Comparison of ENCODE assay signal across 8 cellular contexts in genomic region chr17:81869221-81870154, GRCh38. TPM values are rescaled to one million over a fixed set of nuclear protein-coding genes. Genes with fewer than 3 reads are reported as not detected.
A peak's percentile ranks its signal among the peaks of the same experiment; 100 is the strongest.
DNase-seq lines count a peak whose midpoint lies in the region; ATAC-seq, FAIRE-seq and TF ChIP-seq lines count a peak whose summit lies in the region.

No MANE protein-coding gene starts in this region.

- peak; percentile 40 for TF ChIP-seq POLR2A in GM12878 (IDR thresholded peaks at IDR 0.05; ENCODE audit: low read depth, low read length)

- H3K9me3 ChIP-seq in OCI-LY3 (ENCODE audit: insufficient read depth, low read length) (no peaks in the 10 kb centered on the region), GM12878 (replicated peaks; ENCODE audit: control insufficient read depth, insufficient read depth, low read length) (no peaks in the 10 kb centered on the region)

- H3K9ac ChIP-seq in OCI-LY3 (ENCODE audit: low read length), result peak overlapping the region; percentile 97
- H3K9ac ChIP-seq in GM12878 (ENCODE audit: control insufficient read depth, insufficient read depth, low read length), result peak overlapping the region; percentile 91

- TF ChIP-seq CTCF in GM12872 (IDR thresholded peaks at IDR 0.05; ENCODE audit: insufficient read depth, low read depth, low read length) (peak; percentile 87), OCI-LY3 (IDR thresholded peaks at IDR 0.05; ENCODE audit: low read depth, low read length) (peak; percentile 61), GM12878 (IDR thresholded peaks at IDR 0.05 in 2 of 3, conservative IDR thresholded peaks at IDR 0.05 in 1 of 3; ENCODE audit: control insufficient read depth in 2 of 3, extremely low read depth in 1 of 3, insufficient read depth in 1 of 3, low read depth in 3 of 3, low read length in 3 of 3) (peak; percentile 77 to 99 (median 89))

- ATAC-seq in GM12878 (peak; percentile 60), GM21528 (IDR thresholded peaks at IDR 0.05; ENCODE audit: low FRiP score, unreplicated experiment) (no peak)

- H3K27me3 ChIP-seq in OCI-LY3 (ENCODE audit: low read depth, low read length) (no peaks in the 10 kb centered on the region), GM12878 (replicated peaks in 1 of 2; ENCODE audit: control insufficient read depth in 2 of 2, insufficient read depth in 2 of 2, low read length in 1 of 2) (no peaks in the 10 kb centered on the region)

- intact Hi-C loops in GM12878 (cut with micrococcal nuclease; ENCODE audit: unreplicated experiment), result loop anchor here (5.0 kb wide), 1 partner anchor 58 kb away; the partner anchor contains the start of gene MAFG

- DNase-seq in GM12878 (ENCODE audit: low read depth, low spot score) (no peak), iris pigment epithelial cell (ENCODE audit: low read depth) (peak; percentile 23), NCI-H187 treated with DMSO at 0.1 percent for 48 hours (lab: John Stamatoyannopoulos, UW) (no peak), UCSD-AML1 (lab: John Stamatoyannopoulos, UW; ENCODE audit: unreplicated experiment) (no peak)
- DNase-seq in stimulated activated CD4-positive, alpha-beta T cell treated with anti-CD3 and anti-CD28 coated beads, Interleukin-4, amount 100 ng/mL, for 24 hours, result peak; percentile 46

- POLR2A ChIA-PET in GM12878 (lab: Charles Lee), result interaction anchor here (0.6 to 3.5 kb wide), 13 partner anchors 7 to 229 kb away, joined by 3 to 26 read pairs (median 6); partner anchors contain the start of genes ALYREF, ANAPC11, FASN and MCRIP1

- H3K27ac ChIP-seq in OCI-LY3 (ENCODE audit: low read length) (peak overlapping the region; percentile 83), GM12878 (ENCODE audit: control insufficient read depth, insufficient read depth) (peak overlapping the region; percentile 83)

- TF ChIP-seq RAD21 in GM12878 (IDR thresholded peaks at IDR 0.05; ENCODE audit: insufficient read depth, low read depth, low read length), result peak; percentile 52

- no peak for FAIRE-seq in GM12878 (lab: Jason Lieb, UNC)

- no TSS peak for BruUV-seq in GM12878 (replicated peaks; lab: Mats Ljungman, UMichigan)

- H3K4me1 ChIP-seq in OCI-LY3 (ENCODE audit: low read length) (peaks cover 35% of the 10 kb centered on the region), GM12878 (ENCODE audit: control insufficient read depth, insufficient read depth, low read length) (0 out of 2 replicates have a peak, but pooled peaks cover 8% of the 10 kb centered on the region)

- H3K4me3 ChIP-seq in OCI-LY3 (ENCODE audit: low read length), result peak overlapping the region; percentile 80
- peak overlapping the region; percentile 95 for H3K4me3 ChIP-seq in GM12878

- CTCF ChIA-PET in GM12878 (lab: Yijun Ruan, JAX), result interaction anchor here (0.6 to 2.5 kb wide), 21 partner anchors 9 to 168 kb away, joined by 3 to 10 read pairs (median 4); partner anchors contain the start of genes DCXR, MAFG and P4HB

- peak overlapping the region; percentile 94 for H3K4me2 ChIP-seq in OCI-LY3 (ENCODE audit: low read length)
- peak overlapping the region; percentile 81 for H3K4me2 ChIP-seq in GM12878 (ENCODE audit: control insufficient read depth, insufficient read depth)

- peaks cover 43% of the 10 kb centered on the region for H3K79me2 ChIP-seq in OCI-LY3 (ENCODE audit: low read length)
- peaks cover 53% of the 10 kb centered on the region for H3K79me2 ChIP-seq in GM12878 (ENCODE audit: control insufficient read depth, insufficient read depth, low read length)

- RAD21 ChIA-PET in GM12878 (lab: Charles Lee; ENCODE audit: unreplicated experiment), result interaction anchor here (0.9 to 2.1 kb wide), 6 partner anchors 8 to 86 kb away, joined by 3 to 8 read pairs (median 4); partner anchors contain the start of genes ALYREF and ANAPC11

- H4K20me1 ChIP-seq in OCI-LY3 (ENCODE audit: insufficient read depth, low read length) (peaks cover 25% of the 10 kb centered on the region), GM12878 (ENCODE audit: control insufficient read depth, insufficient read depth) (0 out of 2 replicates have a peak, but pooled peaks cover 3% of the 10 kb centered on the region)

- no peak for TF ChIP-seq EP300 in GM12878 (IDR thresholded peaks at IDR 0.05; ENCODE audit: borderline replicate concordance in 1 of 2, control insufficient read depth in 1 of 2, low read depth in 2 of 2, low read length in 2 of 2)

- in situ Hi-C loops in GM12878 (cut with MboI), result no loop called here

- no peak overlapping the region for H2AFZ ChIP-seq in OCI-LY3 (ENCODE audit: low read depth, low read length)
- H2AFZ ChIP-seq in GM12878 (ENCODE audit: control insufficient read depth, low read depth, low read length), result no peak overlapping the region

- SMC1A ChIA-PET in GM12878 (lab: Charles Lee; ENCODE audit: uncharacterized antibody, unreplicated experiment), result interaction anchor here (0.8 to 1.7 kb wide), 4 partner anchors 8 to 44 kb away, joined by 3 to 7 read pairs (median 5); partner anchors contain the start of gene ANAPC11

- WGBS in GM12878 (ENCODE audit: insufficient coverage, insufficient replicate concordance, low lambda C conversion rate, missing lambda C conversion rate), result 5% methylated on average over 47 of the region's 52 CpGs

- peaks cover 33% of the 10 kb centered on the region for H3K36me3 ChIP-seq in OCI-LY3 (replicated peaks; ENCODE audit: low read depth, low read length)
- H3K36me3 ChIP-seq in GM12878 (ENCODE audit: control insufficient read depth in 2 of 2, insufficient read depth in 2 of 2, low read length in 1 of 2), result peaks cover 2 to 24% of the 10 kb centered on the region in 2 experiments; a peak in 2 of 4 replicates

RNA-seq across cellular contexts. Expression of gene ARHGDIA, which starts 1.6 kb away (rescaled TPM):
- 115 and 120 TPM in 2 replicates for total RNA-seq in GM12878 (2013; cell fraction: nucleolus; rRNA removed)
- total RNA-seq in GM12878 (2014; rRNA removed) (139 and 180 TPM in 2 replicates), GM12878 (2014; rRNA removed; fragmentation: Illumina TruSeq; extraction: Trizol) (124 and 125 TPM in 2 replicates), GM12878 (2021) (538 and 552 TPM in 2 replicates)
- polyA plus RNA-seq in GM12878 (2011; ENCODE audit: low read depth), result 219 TPM
- polyA plus RNA-seq in GM12878 (2011; rRNA removed) (18.6 and 39.5 TPM in 2 replicates), GM12878 (2014; fragmentation: Illumina TruSeq; extraction: Trizol) (24.3 and 159 TPM in 2 replicates), GM12878 (2014; fragmentation: Nextera tagmentation; extraction: Ambion mirVana) (10 to 100 TPM; 17.9 to 47.8 TPM), GM12878 (2014; rRNA removed) (184 and 246 TPM in 2 replicates), GM12878 (2016; fragmentation: Nextera tagmentation; extraction: Ambion mirVana) (100 to 1,000 TPM; 336 to 349 TPM)
- polyA plus RNA-seq in GM12878 (2011; cell fraction: cytosol; rRNA removed), result 75.8 and 96.8 TPM in 2 replicates
- 178 and 263 TPM in 2 replicates for polyA plus RNA-seq in GM12878 (2011; cell fraction: nucleus; rRNA removed)
- 247 and 301 TPM in 2 replicates for polyA plus RNA-seq in GM12878 (2012)
- 18.3 and 38.9 TPM in 2 replicates for polyA minus RNA-seq in GM12878 (2011; rRNA and poly(A)+ RNA removed)
- 59.9 and 91.7 TPM in 2 replicates for polyA minus RNA-seq in GM12878 (2011; cell fraction: cytosol; rRNA and poly(A)+ RNA removed)
- polyA minus RNA-seq in GM12878 (2011; cell fraction: nucleus; rRNA and poly(A)+ RNA removed), result 72.5 and 108 TPM in 2 replicates

RNA-seq across cellular contexts. Expression of gene P4HB, which starts 9.2 kb away (rescaled TPM):
- 377 and 380 TPM in 2 replicates for total RNA-seq in GM12878 (2013; cell fraction: nucleolus; rRNA removed)
- total RNA-seq in GM12878 (2014; rRNA removed), result 378 and 467 TPM in 2 replicates
- 247 and 285 TPM in 2 replicates for total RNA-seq in GM12878 (2014; rRNA removed; fragmentation: Illumina TruSeq; extraction: Trizol)
- total RNA-seq in GM12878 (2021), result 378 and 437 TPM in 2 replicates
- polyA plus RNA-seq in GM12878 (2011; ENCODE audit: low read depth), result 409 TPM
- polyA plus RNA-seq in GM12878 (2011; rRNA removed), result 44.1 and 49.9 TPM in 2 replicates
- 37.3 and 56.7 TPM in 2 replicates for polyA plus RNA-seq in GM12878 (2011; cell fraction: cytosol; rRNA removed)
- polyA plus RNA-seq in GM12878 (2011; cell fraction: nucleus; rRNA removed), result 82.9 and 101 TPM in 2 replicates
- 697 and 937 TPM in 2 replicates for polyA plus RNA-seq in GM12878 (2012)
- polyA plus RNA-seq in GM12878 (2014; fragmentation: Illumina TruSeq; extraction: Trizol), result 458 and 725 TPM in 2 replicates
- polyA plus RNA-seq in GM12878 (2014; fragmentation: Nextera tagmentation; extraction: Ambion mirVana), result 10 to 100 TPM in 1 of 2 experiments, 1 to 10 TPM in 1; 4.7 to 18.3 TPM
- polyA plus RNA-seq in GM12878 (2014; rRNA removed), result 128 and 182 TPM in 2 replicates
- 100 to 1,000 TPM; 543 to 549 TPM for polyA plus RNA-seq in GM12878 (2016; fragmentation: Nextera tagmentation; extraction: Ambion mirVana)
- polyA minus RNA-seq in GM12878 (2011; rRNA and poly(A)+ RNA removed), result 38.8 and 46.2 TPM in 2 replicates
- polyA minus RNA-seq in GM12878 (2011; cell fraction: cytosol; rRNA and poly(A)+ RNA removed), result 65.3 and 66.3 TPM in 2 replicates
- 59.7 and 74.5 TPM in 2 replicates for polyA minus RNA-seq in GM12878 (2011; cell fraction: nucleus; rRNA and poly(A)+ RNA removed)

RNA-seq across cellular contexts. Expression of gene ALYREF, which starts 21.9 kb away (rescaled TPM):
- 21.8 and 38.6 TPM in 2 replicates for total RNA-seq in GM12878 (2013; cell fraction: nucleolus; rRNA removed)
- total RNA-seq in GM12878 (2014; rRNA removed), result 253 and 263 TPM in 2 replicates
- total RNA-seq in GM12878 (2014; rRNA removed; fragmentation: Illumina TruSeq; extraction: Trizol), result 140 and 158 TPM in 2 replicates
- total RNA-seq in GM12878 (2021), result 238 and 240 TPM in 2 replicates
- polyA plus RNA-seq in GM12878 (2011; ENCODE audit: low read depth), result 58.1 TPM
- polyA plus RNA-seq in GM12878 (2011; rRNA removed), result 61.5 and 103 TPM in 2 replicates
- polyA plus RNA-seq in GM12878 (2011; cell fraction: cytosol; rRNA removed), result 120 and 169 TPM in 2 replicates
- 85.8 and 146 TPM in 2 replicates for polyA plus RNA-seq in GM12878 (2011; cell fraction: nucleus; rRNA removed)
- polyA plus RNA-seq in GM12878 (2012), result 79.2 and 87.4 TPM in 2 replicates
- 29.4 and 105 TPM in 2 replicates for polyA plus RNA-seq in GM12878 (2014; fragmentation: Illumina TruSeq; extraction: Trizol)
- 10 to 100 TPM in 1 of 2 experiments, 1 to 10 TPM in 1; 2.4 to 11.4 TPM for polyA plus RNA-seq in GM12878 (2014; fragmentation: Nextera tagmentation; extraction: Ambion mirVana)
- 208 and 229 TPM in 2 replicates for polyA plus RNA-seq in GM12878 (2014; rRNA removed)
- 10 to 100 TPM in 1 of 2 experiments, 1 to 10 TPM in 1; 9.8 to 17.7 TPM for polyA plus RNA-seq in GM12878 (2016; fragmentation: Nextera tagmentation; extraction: Ambion mirVana)
- polyA minus RNA-seq in GM12878 (2011; rRNA and poly(A)+ RNA removed), result 100 and 120 TPM in 2 replicates
- 57.5 and 67.0 TPM in 2 replicates for polyA minus RNA-seq in GM12878 (2011; cell fraction: cytosol; rRNA and poly(A)+ RNA removed)
- 28.9 and 51.9 TPM in 2 replicates for polyA minus RNA-seq in GM12878 (2011; cell fraction: nucleus; rRNA and poly(A)+ RNA removed)

RNA-seq across cellular contexts. Expression of gene ANAPC11, which starts 22.0 kb away (rescaled TPM):
- 22.9 and 24.4 TPM in 2 replicates for total RNA-seq in GM12878 (2013; cell fraction: nucleolus; rRNA removed)
- total RNA-seq in GM12878 (2014; rRNA removed) (141 and 152 TPM in 2 replicates), GM12878 (2014; rRNA removed; fragmentation: Illumina TruSeq; extraction: Trizol) (49.3 and 59.3 TPM in 2 replicates), GM12878 (2021) (137 and 147 TPM in 2 replicates)
- 99.4 TPM for polyA plus RNA-seq in GM12878 (2011; ENCODE audit: low read depth)
- polyA plus RNA-seq in GM12878 (2011; rRNA removed) (119 and 207 TPM in 2 replicates), GM12878 (2014; fragmentation: Illumina TruSeq; extraction: Trizol) (5.6 and 28.5 TPM in 2 replicates), GM12878 (2014; fragmentation: Nextera tagmentation; extraction: Ambion mirVana) (100 to 1,000 TPM; 127 to 173 TPM), GM12878 (2014; rRNA removed) (210 and 211 TPM in 2 replicates), GM12878 (2016; fragmentation: Nextera tagmentation; extraction: Ambion mirVana) (100 to 1,000 TPM; 394 to 395 TPM)
- 481 and 566 TPM in 2 replicates for polyA plus RNA-seq in GM12878 (2011; cell fraction: cytosol; rRNA removed)
- 269 and 316 TPM in 2 replicates for polyA plus RNA-seq in GM12878 (2011; cell fraction: nucleus; rRNA removed)
- 164 and 182 TPM in 2 replicates for polyA plus RNA-seq in GM12878 (2012)
- polyA minus RNA-seq in GM12878 (2011; rRNA and poly(A)+ RNA removed), result 62.8 and 104 TPM in 2 replicates
- 33.7 and 40.1 TPM in 2 replicates for polyA minus RNA-seq in GM12878 (2011; cell fraction: cytosol; rRNA and poly(A)+ RNA removed)
- 18.4 and 24.2 TPM in 2 replicates for polyA minus RNA-seq in GM12878 (2011; cell fraction: nucleus; rRNA and poly(A)+ RNA removed)

RNA-seq across cellular contexts. Expression of gene NPB, which starts 32.5 kb away (rescaled TPM):
- 1.0 and 1.3 TPM in 2 replicates for total RNA-seq in GM12878 (2013; cell fraction: nucleolus; rRNA removed)
- total RNA-seq in GM12878 (2014; rRNA removed), result 0.05 and 0.23 TPM in 2 replicates
- 0.09 and 0.13 TPM in 2 replicates for total RNA-seq in GM12878 (2014; rRNA removed; fragmentation: Illumina TruSeq; extraction: Trizol)
- 0.29 TPM in 1 of 2 replicates, not detected in the other for total RNA-seq in GM12878 (2021)
- polyA plus RNA-seq in GM12878 (2011; ENCODE audit: low read depth), result 1.1 TPM
- 0.04 and 0.07 TPM in 2 replicates for polyA plus RNA-seq in GM12878 (2011; rRNA removed)
- polyA plus RNA-seq in GM12878 (2011; cell fraction: cytosol; rRNA removed), result 0.03 TPM in 1 of 2 replicates, not detected in the other
- polyA plus RNA-seq in GM12878 (2011; cell fraction: nucleus; rRNA removed), result 0.07 and 0.09 TPM in 2 replicates
- 0.07 and 0.15 TPM in 2 replicates for polyA plus RNA-seq in GM12878 (2012)
- polyA plus RNA-seq in GM12878 (2014; fragmentation: Illumina TruSeq; extraction: Trizol), result 0.03 TPM in 1 of 2 replicates, not detected in the other
- polyA plus RNA-seq in GM12878 (2014; fragmentation: Nextera tagmentation; extraction: Ambion mirVana), result under 1 TPM; 0.24 to 0.40 TPM
- 0.04 and 0.12 TPM in 2 replicates for polyA plus RNA-seq in GM12878 (2014; rRNA removed)
- under 1 TPM in 1 of 2 experiments, not detected in 1; 0.16 TPM for polyA plus RNA-seq in GM12878 (2016; fragmentation: Nextera tagmentation; extraction: Ambion mirVana)
- 0.51 and 0.72 TPM in 2 replicates for polyA minus RNA-seq in GM12878 (2011; rRNA and poly(A)+ RNA removed)
- not detected in 2 replicates for polyA minus RNA-seq in GM12878 (2011; cell fraction: cytosol; rRNA and poly(A)+ RNA removed)
- 0.36 and 0.77 TPM in 2 replicates for polyA minus RNA-seq in GM12878 (2011; cell fraction: nucleus; rRNA and poly(A)+ RNA removed)

Comparison
In these comparisons a context has a peak if more than half of its experiments do, and no peak if none do; other contexts are left out.
1. DNase-seq: peak in iris pigment epithelial cell (single experiment) and stimulated activated CD4-positive, alpha-beta T cell treated with anti-CD3 and anti-CD28 coated beads, Interleukin-4, amount 100 ng/mL, for 24 hours (single experiment); none in GM12878 (single experiment), NCI-H187 treated with DMSO at 0.1 percent for 48 hours (single experiment) and UCSD-AML1 (single experiment).
2. Peak in every context shown above with its lines, with median percentiles within 50 percentile points of each other: CTCF ChIP-seq.